ENCODE assay signal across 1 cellular context in the genomic region with DNA sequence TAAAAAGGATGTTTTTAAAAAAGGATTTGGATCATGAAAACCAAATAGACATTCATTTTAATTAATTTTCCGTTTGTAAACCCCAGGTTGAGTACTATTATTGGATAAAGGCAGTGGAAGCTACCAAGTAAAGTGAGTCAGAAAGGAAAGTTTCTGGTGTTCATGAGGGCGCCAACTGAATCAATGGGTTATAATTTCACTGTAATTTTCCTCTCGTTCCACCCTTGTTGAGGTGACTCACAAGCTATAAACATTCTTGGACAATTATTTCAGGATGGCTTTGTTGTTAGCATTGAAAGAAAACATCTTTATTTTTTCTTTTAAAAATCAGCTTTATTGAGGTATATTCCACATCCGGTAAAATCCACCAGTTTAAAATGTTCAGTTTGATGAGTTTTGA.
TF ChIP-seq lines count a peak whose summit lies in the region.

No MANE protein-coding gene starts in this region.

TF ChIP-seq in K562, 482 proteins besides CTCF, POLR2A, EP300 and RAD21:
- TF ChIP-seq, protein P1, sequence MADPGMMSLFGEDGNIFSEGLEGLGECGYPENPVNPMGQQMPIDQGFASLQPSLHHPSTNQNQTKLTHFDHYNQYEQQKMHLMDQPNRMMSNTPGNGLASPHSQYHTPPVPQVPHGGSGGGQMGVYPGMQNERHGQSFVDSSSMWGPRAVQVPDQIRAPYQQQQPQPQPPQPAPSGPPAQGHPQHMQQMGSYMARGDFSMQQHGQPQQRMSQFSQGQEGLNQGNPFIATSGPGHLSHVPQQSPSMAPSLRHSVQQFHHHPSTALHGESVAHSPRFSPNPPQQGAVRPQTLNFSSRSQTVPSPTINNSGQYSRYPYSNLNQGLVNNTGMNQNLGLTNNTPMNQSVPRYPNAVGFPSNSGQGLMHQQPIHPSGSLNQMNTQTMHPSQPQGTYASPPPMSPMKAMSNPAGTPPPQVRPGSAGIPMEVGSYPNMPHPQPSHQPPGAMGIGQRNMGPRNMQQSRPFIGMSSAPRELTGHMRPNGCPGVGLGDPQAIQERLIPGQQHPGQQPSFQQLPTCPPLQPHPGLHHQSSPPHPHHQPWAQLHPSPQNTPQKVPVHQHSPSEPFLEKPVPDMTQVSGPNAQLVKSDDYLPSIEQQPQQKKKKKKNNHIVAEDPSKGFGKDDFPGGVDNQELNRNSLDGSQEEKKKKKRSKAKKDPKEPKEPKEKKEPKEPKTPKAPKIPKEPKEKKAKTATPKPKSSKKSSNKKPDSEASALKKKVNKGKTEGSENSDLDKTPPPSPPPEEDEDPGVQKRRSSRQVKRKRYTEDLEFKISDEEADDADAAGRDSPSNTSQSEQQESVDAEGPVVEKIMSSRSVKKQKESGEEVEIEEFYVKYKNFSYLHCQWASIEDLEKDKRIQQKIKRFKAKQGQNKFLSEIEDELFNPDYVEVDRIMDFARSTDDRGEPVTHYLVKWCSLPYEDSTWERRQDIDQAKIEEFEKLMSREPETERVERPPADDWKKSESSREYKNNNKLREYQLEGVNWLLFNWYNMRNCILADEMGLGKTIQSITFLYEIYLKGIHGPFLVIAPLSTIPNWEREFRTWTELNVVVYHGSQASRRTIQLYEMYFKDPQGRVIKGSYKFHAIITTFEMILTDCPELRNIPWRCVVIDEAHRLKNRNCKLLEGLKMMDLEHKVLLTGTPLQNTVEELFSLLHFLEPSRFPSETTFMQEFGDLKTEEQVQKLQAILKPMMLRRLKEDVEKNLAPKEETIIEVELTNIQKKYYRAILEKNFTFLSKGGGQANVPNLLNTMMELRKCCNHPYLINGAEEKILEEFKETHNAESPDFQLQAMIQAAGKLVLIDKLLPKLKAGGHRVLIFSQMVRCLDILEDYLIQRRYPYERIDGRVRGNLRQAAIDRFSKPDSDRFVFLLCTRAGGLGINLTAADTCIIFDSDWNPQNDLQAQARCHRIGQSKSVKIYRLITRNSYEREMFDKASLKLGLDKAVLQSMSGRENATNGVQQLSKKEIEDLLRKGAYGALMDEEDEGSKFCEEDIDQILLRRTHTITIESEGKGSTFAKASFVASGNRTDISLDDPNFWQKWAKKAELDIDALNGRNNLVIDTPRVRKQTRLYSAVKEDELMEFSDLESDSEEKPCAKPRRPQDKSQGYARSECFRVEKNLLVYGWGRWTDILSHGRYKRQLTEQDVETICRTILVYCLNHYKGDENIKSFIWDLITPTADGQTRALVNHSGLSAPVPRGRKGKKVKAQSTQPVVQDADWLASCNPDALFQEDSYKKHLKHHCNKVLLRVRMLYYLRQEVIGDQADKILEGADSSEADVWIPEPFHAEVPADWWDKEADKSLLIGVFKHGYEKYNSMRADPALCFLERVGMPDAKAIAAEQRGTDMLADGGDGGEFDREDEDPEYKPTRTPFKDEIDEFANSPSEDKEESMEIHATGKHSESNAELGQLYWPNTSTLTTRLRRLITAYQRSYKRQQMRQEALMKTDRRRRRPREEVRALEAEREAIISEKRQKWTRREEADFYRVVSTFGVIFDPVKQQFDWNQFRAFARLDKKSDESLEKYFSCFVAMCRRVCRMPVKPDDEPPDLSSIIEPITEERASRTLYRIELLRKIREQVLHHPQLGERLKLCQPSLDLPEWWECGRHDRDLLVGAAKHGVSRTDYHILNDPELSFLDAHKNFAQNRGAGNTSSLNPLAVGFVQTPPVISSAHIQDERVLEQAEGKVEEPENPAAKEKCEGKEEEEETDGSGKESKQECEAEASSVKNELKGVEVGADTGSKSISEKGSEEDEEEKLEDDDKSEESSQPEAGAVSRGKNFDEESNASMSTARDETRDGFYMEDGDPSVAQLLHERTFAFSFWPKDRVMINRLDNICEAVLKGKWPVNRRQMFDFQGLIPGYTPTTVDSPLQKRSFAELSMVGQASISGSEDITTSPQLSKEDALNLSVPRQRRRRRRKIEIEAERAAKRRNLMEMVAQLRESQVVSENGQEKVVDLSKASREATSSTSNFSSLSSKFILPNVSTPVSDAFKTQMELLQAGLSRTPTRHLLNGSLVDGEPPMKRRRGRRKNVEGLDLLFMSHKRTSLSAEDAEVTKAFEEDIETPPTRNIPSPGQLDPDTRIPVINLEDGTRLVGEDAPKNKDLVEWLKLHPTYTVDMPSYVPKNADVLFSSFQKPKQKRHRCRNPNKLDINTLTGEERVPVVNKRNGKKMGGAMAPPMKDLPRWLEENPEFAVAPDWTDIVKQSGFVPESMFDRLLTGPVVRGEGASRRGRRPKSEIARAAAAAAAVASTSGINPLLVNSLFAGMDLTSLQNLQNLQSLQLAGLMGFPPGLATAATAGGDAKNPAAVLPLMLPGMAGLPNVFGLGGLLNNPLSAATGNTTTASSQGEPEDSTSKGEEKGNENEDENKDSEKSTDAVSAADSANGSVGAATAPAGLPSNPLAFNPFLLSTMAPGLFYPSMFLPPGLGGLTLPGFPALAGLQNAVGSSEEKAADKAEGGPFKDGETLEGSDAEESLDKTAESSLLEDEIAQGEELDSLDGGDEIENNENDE (IDR thresholded peaks at IDR 0.05; ENCODE audit: low read depth, low read length): no peak
- TF ChIP-seq, protein P2, sequence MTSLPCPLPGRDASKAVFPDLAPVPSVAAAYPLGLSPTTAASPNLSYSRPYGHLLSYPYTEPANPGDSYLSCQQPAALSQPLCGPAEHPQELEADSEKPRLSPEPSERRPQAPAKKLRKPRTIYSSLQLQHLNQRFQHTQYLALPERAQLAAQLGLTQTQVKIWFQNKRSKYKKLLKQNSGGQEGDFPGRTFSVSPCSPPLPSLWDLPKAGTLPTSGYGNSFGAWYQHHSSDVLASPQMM (CRISPR knock-in tag; IDR thresholded peaks at IDR 0.05): no peak
- TF ChIP-seq, protein P3, sequence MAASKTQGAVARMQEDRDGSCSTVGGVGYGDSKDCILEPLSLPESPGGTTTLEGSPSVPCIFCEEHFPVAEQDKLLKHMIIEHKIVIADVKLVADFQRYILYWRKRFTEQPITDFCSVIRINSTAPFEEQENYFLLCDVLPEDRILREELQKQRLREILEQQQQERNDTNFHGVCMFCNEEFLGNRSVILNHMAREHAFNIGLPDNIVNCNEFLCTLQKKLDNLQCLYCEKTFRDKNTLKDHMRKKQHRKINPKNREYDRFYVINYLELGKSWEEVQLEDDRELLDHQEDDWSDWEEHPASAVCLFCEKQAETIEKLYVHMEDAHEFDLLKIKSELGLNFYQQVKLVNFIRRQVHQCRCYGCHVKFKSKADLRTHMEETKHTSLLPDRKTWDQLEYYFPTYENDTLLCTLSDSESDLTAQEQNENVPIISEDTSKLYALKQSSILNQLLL (CRISPR knock-in tag; IDR thresholded peaks at IDR 0.05; ENCODE audit: borderline replicate concordance): no peak
- TF ChIP-seq SRSF1 (IDR thresholded peaks at IDR 0.05; ENCODE audit: low read depth, low read length) (no peak), FOS (IDR thresholded peaks at IDR 0.05; ENCODE audit: extremely low read depth, insufficient read length) (no peak), ZNF143 (CRISPR knock-in tag; IDR thresholded peaks at IDR 0.05) (no peak), NR3C1 (CRISPR knock-in tag; IDR thresholded peaks at IDR 0.05) (no peak), ZNF830 (CRISPR knock-in tag; IDR thresholded peaks at IDR 0.05) (no peak), SAFB (IDR thresholded peaks at IDR 0.05; ENCODE audit: borderline replicate concordance, low read depth, low read length) (no peak), ESRRB (CRISPR knock-in tag; IDR thresholded peaks at IDR 0.05; ENCODE audit: borderline replicate concordance) (no peak), RBM39 (optimal IDR thresholded peaks at IDR 0.05; ENCODE audit: low read depth, low read length) (no peak), ZFP30 (CRISPR knock-in tag; IDR thresholded peaks at IDR 0.05; ENCODE audit: borderline replicate concordance) (no peak), XRCC3 (IDR thresholded peaks at IDR 0.05) (no peak), HCFC1 (IDR thresholded peaks at IDR 0.05; ENCODE audit: low read depth, low read length) (no peak), SMAD4 (CRISPR knock-in tag; conservative IDR thresholded peaks at IDR 0.05) (no peak)
- TF ChIP-seq, protein P4, sequence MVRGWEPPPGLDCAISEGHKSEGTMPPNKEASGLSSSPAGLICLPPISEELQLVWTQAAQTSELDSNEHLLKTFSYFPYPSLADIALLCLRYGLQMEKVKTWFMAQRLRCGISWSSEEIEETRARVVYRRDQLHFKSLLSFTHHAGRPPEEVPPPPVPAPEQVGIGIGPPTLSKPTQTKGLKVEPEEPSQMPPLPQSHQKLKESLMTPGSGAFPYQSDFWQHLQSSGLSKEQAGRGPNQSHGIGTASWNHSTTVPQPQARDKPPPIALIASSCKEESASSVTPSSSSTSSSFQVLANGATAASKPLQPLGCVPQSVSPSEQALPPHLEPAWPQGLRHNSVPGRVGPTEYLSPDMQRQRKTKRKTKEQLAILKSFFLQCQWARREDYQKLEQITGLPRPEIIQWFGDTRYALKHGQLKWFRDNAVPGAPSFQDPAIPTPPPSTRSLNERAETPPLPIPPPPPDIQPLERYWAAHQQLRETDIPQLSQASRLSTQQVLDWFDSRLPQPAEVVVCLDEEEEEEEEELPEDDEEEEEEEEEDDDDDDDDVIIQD (CRISPR knock-in tag; IDR thresholded peaks at IDR 0.05): no peak
- TF ChIP-seq, protein P5, sequence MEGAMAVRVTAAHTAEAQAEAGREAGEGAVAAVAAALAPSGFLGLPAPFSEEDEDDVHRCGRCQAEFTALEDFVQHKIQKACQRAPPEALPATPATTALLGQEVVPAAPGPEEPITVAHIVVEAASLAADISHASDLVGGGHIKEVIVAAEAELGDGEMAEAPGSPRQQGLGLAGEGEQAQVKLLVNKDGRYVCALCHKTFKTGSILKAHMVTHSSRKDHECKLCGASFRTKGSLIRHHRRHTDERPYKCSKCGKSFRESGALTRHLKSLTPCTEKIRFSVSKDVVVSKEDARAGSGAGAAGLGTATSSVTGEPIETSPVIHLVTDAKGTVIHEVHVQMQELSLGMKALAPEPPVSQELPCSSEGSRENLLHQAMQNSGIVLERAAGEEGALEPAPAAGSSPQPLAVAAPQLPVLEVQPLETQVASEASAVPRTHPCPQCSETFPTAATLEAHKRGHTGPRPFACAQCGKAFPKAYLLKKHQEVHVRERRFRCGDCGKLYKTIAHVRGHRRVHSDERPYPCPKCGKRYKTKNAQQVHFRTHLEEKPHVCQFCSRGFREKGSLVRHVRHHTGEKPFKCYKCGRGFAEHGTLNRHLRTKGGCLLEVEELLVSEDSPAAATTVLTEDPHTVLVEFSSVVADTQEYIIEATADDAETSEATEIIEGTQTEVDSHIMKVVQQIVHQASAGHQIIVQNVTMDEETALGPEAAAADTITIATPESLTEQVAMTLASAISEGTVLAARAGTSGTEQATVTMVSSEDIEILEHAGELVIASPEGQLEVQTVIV (CRISPR knock-in tag; IDR thresholded peaks at IDR 0.05; ENCODE audit: borderline replicate concordance): no peak
- TF ChIP-seq, protein P6, sequence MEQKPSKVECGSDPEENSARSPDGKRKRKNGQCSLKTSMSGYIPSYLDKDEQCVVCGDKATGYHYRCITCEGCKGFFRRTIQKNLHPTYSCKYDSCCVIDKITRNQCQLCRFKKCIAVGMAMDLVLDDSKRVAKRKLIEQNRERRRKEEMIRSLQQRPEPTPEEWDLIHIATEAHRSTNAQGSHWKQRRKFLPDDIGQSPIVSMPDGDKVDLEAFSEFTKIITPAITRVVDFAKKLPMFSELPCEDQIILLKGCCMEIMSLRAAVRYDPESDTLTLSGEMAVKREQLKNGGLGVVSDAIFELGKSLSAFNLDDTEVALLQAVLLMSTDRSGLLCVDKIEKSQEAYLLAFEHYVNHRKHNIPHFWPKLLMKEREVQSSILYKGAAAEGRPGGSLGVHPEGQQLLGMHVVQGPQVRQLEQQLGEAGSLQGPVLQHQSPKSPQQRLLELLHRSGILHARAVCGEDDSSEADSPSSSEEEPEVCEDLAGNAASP (IDR thresholded peaks at IDR 0.05): no peak
- TF ChIP-seq, protein P7, sequence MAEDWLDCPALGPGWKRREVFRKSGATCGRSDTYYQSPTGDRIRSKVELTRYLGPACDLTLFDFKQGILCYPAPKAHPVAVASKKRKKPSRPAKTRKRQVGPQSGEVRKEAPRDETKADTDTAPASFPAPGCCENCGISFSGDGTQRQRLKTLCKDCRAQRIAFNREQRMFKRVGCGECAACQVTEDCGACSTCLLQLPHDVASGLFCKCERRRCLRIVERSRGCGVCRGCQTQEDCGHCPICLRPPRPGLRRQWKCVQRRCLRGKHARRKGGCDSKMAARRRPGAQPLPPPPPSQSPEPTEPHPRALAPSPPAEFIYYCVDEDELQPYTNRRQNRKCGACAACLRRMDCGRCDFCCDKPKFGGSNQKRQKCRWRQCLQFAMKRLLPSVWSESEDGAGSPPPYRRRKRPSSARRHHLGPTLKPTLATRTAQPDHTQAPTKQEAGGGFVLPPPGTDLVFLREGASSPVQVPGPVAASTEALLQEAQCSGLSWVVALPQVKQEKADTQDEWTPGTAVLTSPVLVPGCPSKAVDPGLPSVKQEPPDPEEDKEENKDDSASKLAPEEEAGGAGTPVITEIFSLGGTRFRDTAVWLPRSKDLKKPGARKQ (CRISPR knock-in tag; IDR thresholded peaks at IDR 0.05): no peak
- TF ChIP-seq, protein P8, sequence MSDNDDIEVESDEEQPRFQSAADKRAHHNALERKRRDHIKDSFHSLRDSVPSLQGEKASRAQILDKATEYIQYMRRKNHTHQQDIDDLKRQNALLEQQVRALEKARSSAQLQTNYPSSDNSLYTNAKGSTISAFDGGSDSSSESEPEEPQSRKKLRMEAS (CRISPR knock-in tag; IDR thresholded peaks at IDR 0.05): no peak
